In genomic region chr13:27620377-27621115, GRCh38 we compare ENCODE assay signal across 8 cellular contexts. TPM values are rescaled to one million over a fixed set of nuclear protein-coding genes. Genes with fewer than 3 reads are reported as not detected.
DNase-seq lines count a peak whose midpoint lies in the region; ATAC-seq and TF ChIP-seq lines count a peak whose summit lies in the region.

Gene LNX2 (minus strand): TSS chr13:27620529. CDS start chr13:27581703, 38,826 bp downstream.

- peak within 1 kb of the TSS; percentile 89 to 97 (median 97) for H3K4me3 ChIP-seq in right lobe of liver

- H3K4me3 Mint-ChIP-seq in CD14-positive monocyte: peak within 1 kb of the TSS; percentile 91 to 95

- H3K4me1 Mint-ChIP-seq in CD14-positive monocyte: peaks cover 60% of the 10 kb centered on the region

- H3K27me3 ChIP-seq in right lobe of liver: no peaks in the 10 kb centered on the region

- H3K36me3 Mint-ChIP-seq in CD14-positive monocyte: peaks cover 14 to 16% of the 10 kb centered on the region in 2 donors

- intact Hi-C loops in CD14-positive monocyte (cut with micrococcal nuclease): loop anchor here (10.0 kb wide), 2 partner anchors 196 to 366 kb away; partner anchors contain the start of genes GTF3A (in 1 of the 2) and RPL21 (in 1 of the 2)
- intact Hi-C loops in right lobe of liver (cut with DNase I): no loop called here

- TF ChIP-seq CTCF in CD14-positive monocyte (IDR thresholded peaks at IDR 0.05) (no peak), right lobe of liver (IDR thresholded peaks at IDR 0.05) (no peak)

- no peaks in the 10 kb centered on the region for H3K9me3 ChIP-seq in right lobe of liver

- peak within 1 kb of the TSS; percentile 80 to 95 (median 93) for H3K27ac ChIP-seq in right lobe of liver

- no peaks in the 10 kb centered on the region for H3K36me3 ChIP-seq in right lobe of liver

- TF ChIP-seq POLR2A in right lobe of liver (IDR thresholded peaks at IDR 0.05): peak; percentile 96

- DNase-seq in CD14-positive monocyte (ENCODE audit: low spot score) (peak; percentile 93), NCI-H774 (lab: John Stamatoyannopoulos, UW) (peak; percentile 83), dermis microvascular lymphatic vessel endothelial cell (ENCODE audit: low read depth in 2 of 2) (peak; percentile 88 to 98), right lobe of liver (peak; percentile 99)
- peak; percentile 97 to 98 for DNase-seq in activated CD4-positive, alpha-beta T cell treated with anti-CD3 and anti-CD28 coated beads, Interleukin-2, amount 50 U/mL, for 48 hours
- DNase-seq in stimulated activated CD4-positive, alpha-beta T cell treated with anti-CD3 and anti-CD28 coated beads, Interleukin-4, amount 100 ng/mL, for 24 hours: peak; percentile 98

- peaks cover 0 to 2% (median 0%) of the 10 kb centered on the region in 7 donors for H3K9me3 Mint-ChIP-seq in CD14-positive monocyte

- WGBS in right lobe of liver (ENCODE audit: insufficient coverage, low coverage, low lambda C conversion rate, missing lambda C conversion rate): 0% methylated on average over 29 of the region's 79 CpGs

- H3K4me1 ChIP-seq in right lobe of liver: peaks cover 0 to 46% (median 12%) of the 10 kb centered on the region in 4 donors

- ATAC-seq in GM19395 (IDR thresholded peaks at IDR 0.05; ENCODE audit: unreplicated experiment) (peak; percentile 87), HG03558 (IDR thresholded peaks at IDR 0.05; ENCODE audit: extremely low read depth, unreplicated experiment) (peak; percentile 82), right lobe of liver (peak; percentile 83 to 93 (median 88))

- H3K27ac Mint-ChIP-seq in CD14-positive monocyte: peak within 1 kb of the TSS; percentile 80 to 94 (median 90)

- H3K27me3 Mint-ChIP-seq in CD14-positive monocyte (ENCODE audit: low read depth in 3 of 3): peaks cover 0 to 3% (median 0%) of the 10 kb centered on the region in 3 donors

RNA-seq across cellular contexts. Expression of gene LNX2, which starts in this region (rescaled TPM):
- polyA plus RNA-seq in CD14-positive monocyte: 1 to 10 TPM in 1 of 2 donors, under 1 TPM in 1; 0.89 to 2.3 TPM
- total RNA-seq in dermis microvascular lymphatic vessel endothelial cell: 9.0 and 10.7 TPM in 2 replicates
- total RNA-seq in right lobe of liver: 10 to 100 TPM in 5 of 6 experiments, 1 to 10 TPM in 1; 9.5 to 28.3 (median 19.6) TPM

Comparison
In these comparisons a context has a peak if more than half of its experiments do, and no peak if none do; other contexts are left out.
1. Peak in every context shown above with its lines: DNase-seq, ATAC-seq, H3K4me3 ChIP-seq and H3K27ac ChIP-seq.
2. intact Hi-C loops: an anchor here in CD14-positive monocyte (10.0 kb wide); none called in right lobe of liver.